In genomic region chr14:34461334-34462131, GRCh38 we compare ENCODE assay signal across 8 cellular contexts. TPM values are rescaled to one million over a fixed set of nuclear protein-coding genes. Genes with fewer than 3 reads are reported as not detected.
DNase-seq lines count a peak whose midpoint lies in the region; ATAC-seq and TF ChIP-seq lines count a peak whose summit lies in the region.

No MANE protein-coding gene starts in this region.

- peaks cover 23% of the 10 kb centered on the region for H3K4me1 Mint-ChIP-seq in CD14-positive monocyte
- peaks cover 14% of the 10 kb centered on the region for H3K4me1 Mint-ChIP-seq in activated naive CD4-positive, alpha-beta T cell treated with anti-CD3 and anti-CD28 coated beads, Interleukin-2, amount 50 U/mL, for 24 hours

- peaks cover 0 to 1% (median 0%) of the 10 kb centered on the region in 3 donors for H3K27me3 Mint-ChIP-seq in CD14-positive monocyte (ENCODE audit: low read depth in 3 of 3)
- H3K27me3 Mint-ChIP-seq in activated naive CD4-positive, alpha-beta T cell treated with anti-CD3 and anti-CD28 coated beads, Interleukin-2, amount 50 U/mL, for 24 hours, result no peaks in the 10 kb centered on the region

- intact Hi-C loops in CD14-positive monocyte (cut with micrococcal nuclease), result loop anchor here (5.0 to 10.0 kb wide), 4 partner anchors 76 to 663 kb away; partner anchors contain the start of genes BAZ1A (in 1 of the 2), EAPP (in 1 of the 2), PPP2R3C (in 1 of the 2) and PRORP (in 1 of the 2)

- TF ChIP-seq CTCF in CD14-positive monocyte (IDR thresholded peaks at IDR 0.05) (no peak), omental fat pad (IDR thresholded peaks at IDR 0.05) (no peak)

- H3K4me3 Mint-ChIP-seq in CD14-positive monocyte, result peak overlapping the region; percentile 91 to 93
- peak overlapping the region; percentile 93 for H3K4me3 Mint-ChIP-seq in activated naive CD4-positive, alpha-beta T cell treated with anti-CD3 and anti-CD28 coated beads, Interleukin-2, amount 50 U/mL, for 24 hours

- DNase-seq in CD14-positive monocyte (ENCODE audit: low spot score) (no peak), NCI-H774 (lab: John Stamatoyannopoulos, UW) (peak; percentile 41), glomerular visceral epithelial cell (ENCODE audit: extremely low spot score) (peak; percentile 55), omental fat pad (ENCODE audit: low spot score) (peak; percentile 24), DMS153 (lab: John Stamatoyannopoulos, UW) (no peak)

- H3K9me3 Mint-ChIP-seq in CD14-positive monocyte, result no peaks in the 10 kb centered on the region
- no peaks in the 10 kb centered on the region for H3K9me3 Mint-ChIP-seq in activated naive CD4-positive, alpha-beta T cell treated with anti-CD3 and anti-CD28 coated beads, Interleukin-2, amount 50 U/mL, for 24 hours

- peak overlapping the region; percentile 86 to 96 (median 93) for H3K27ac Mint-ChIP-seq in CD14-positive monocyte
- H3K27ac Mint-ChIP-seq in activated naive CD4-positive, alpha-beta T cell treated with anti-CD3 and anti-CD28 coated beads, Interleukin-2, amount 50 U/mL, for 24 hours, result peak overlapping the region; percentile 63

- ATAC-seq in GM19351 (IDR thresholded peaks at IDR 0.05; ENCODE audit: unreplicated experiment) (peak; percentile 36), HG03432 (IDR thresholded peaks at IDR 0.05; ENCODE audit: unreplicated experiment) (peak; percentile 43), omental fat pad (ENCODE audit: low FRiP score) (peak; percentile 30)

- H3K36me3 Mint-ChIP-seq in CD14-positive monocyte, result peaks cover 2 to 18% of the 10 kb centered on the region in 2 donors
- H3K36me3 Mint-ChIP-seq in activated naive CD4-positive, alpha-beta T cell treated with anti-CD3 and anti-CD28 coated beads, Interleukin-2, amount 50 U/mL, for 24 hours, result no peaks in the 10 kb centered on the region

RNA-seq across cellular contexts. Expression of gene SPTSSA, which starts 0.5 kb away (rescaled TPM):
- 10 to 100 TPM; 70.6 to 85.7 TPM for polyA plus RNA-seq in CD14-positive monocyte
- 10 to 100 TPM; 18.3 to 35.9 (median 32.4) TPM for total RNA-seq in omental fat pad

Comparison
In these comparisons a context has a peak if more than half of its experiments do, and no peak if none do; other contexts are left out.
1. DNase-seq: peak in NCI-H774 (single experiment), glomerular visceral epithelial cell (single experiment) and omental fat pad (single experiment); none in CD14-positive monocyte (single experiment) and DMS153 (single experiment).
2. Peak in every context shown above with its lines, with median percentiles within 50 percentile points of each other: ATAC-seq.